ENCODE assay signal across 16 cellular contexts in genomic region chr22:50320116-50320515, GRCh38.
"Had no signal": no experiment of that assay in that cellular context is flagged by ENCODE, and none has a peak within 500 bp of the region (broad histone marks: within the 10 kb centered on the region; RNA-seq: fewer than 3 reads in every experiment).

No MANE protein-coding gene starts in this region.

- H3K4me3 Mint-ChIP-seq: endodermal cell; naive thymus-derived CD4-positive, alpha-beta T cell; neural crest cell had no signal

- H3K36me3 Mint-ChIP-seq: naive thymus-derived CD4-positive, alpha-beta T cell had no signal

- DNase-seq: colonic mucosa; effector CD4-positive, alpha-beta T cell; endodermal cell; erythroblast; foreskin keratinocyte; heart left ventricle; hippocampal formation; mammary epithelial cell; naive thymus-derived CD4-positive, alpha-beta T cell; ovary; small intestine; stimulated activated CD4-positive, alpha-beta T cell treated with anti-CD3 and anti-CD28 coated beads, Interleukin-12 subunit alpha, Interleukin-12 subunit beta, amount 100 ng/mL, for 4 hours; stimulated activated naive CD4-positive, alpha-beta T cell treated with Interleukin-2 at 50 U/mL for 16 hours; trophoblast cell had no signal

- H3K27ac Mint-ChIP-seq: endodermal cell had no signal

- ATAC-seq: foreskin keratinocyte; heart left ventricle; left lobe of liver; naive thymus-derived CD4-positive, alpha-beta T cell had no signal

- H3K4me1 Mint-ChIP-seq: endodermal cell, neural crest cell had no signal

- H3K9me3 Mint-ChIP-seq: endodermal cell; naive thymus-derived CD4-positive, alpha-beta T cell; neural crest cell had no signal
